ENCODE assay signal across 7 cellular contexts in genomic region chr12:110743571-110744093, GRCh38. TPM values are rescaled to one million over a fixed set of nuclear protein-coding genes. Genes with fewer than 3 reads are reported as not detected.
A peak's percentile ranks its signal among the peaks of the same experiment; 100 is the strongest.
DNase-seq lines count a peak whose midpoint lies in the region; ATAC-seq and TF ChIP-seq lines count a peak whose summit lies in the region.

No MANE protein-coding gene starts in this region.

- TSS peak; percentile 77 for BruUV-seq in PC-9 (replicated peaks; lab: Mats Ljungman, UMichigan)

- H3K4me1 ChIP-seq in H9 (ENCODE audit: insufficient read depth, low read length) (peaks cover 2% of the 10 kb centered on the region; the same call in 1 of the 2 replicates), PC-9 (replicated peaks; ENCODE audit: insufficient read depth) (peaks cover 42% of the 10 kb centered on the region), upper lobe of right lung (peaks cover 34% of the 10 kb centered on the region)

- H3K9ac ChIP-seq in H9 (ENCODE audit: extremely low read depth, insufficient read length, low read length), result peak overlapping the region; percentile 69

- H3T11ph ChIP-seq in H9 (ENCODE audit: low read length), result no peak overlapping the region

- H3K23me2 ChIP-seq in H9 (ENCODE audit: insufficient read length, low read depth, low read length, poor library complexity, severe bottlenecking), result peaks cover 21% of the 10 kb centered on the region

- peaks cover 8% of the 10 kb centered on the region; the same call in 1 of the 2 replicates for H3K36me3 ChIP-seq in PC-9 (ENCODE audit: low read depth)
- H3K36me3 ChIP-seq in upper lobe of right lung, result no peaks in the 10 kb centered on the region

- H3F3A ChIP-seq in PC-9 (ENCODE audit: insufficient read depth, low read depth), result peaks cover 15% of the 10 kb centered on the region; the same call in 1 of the 2 replicates

- no peak overlapping the region for H2BK12ac ChIP-seq in H9 (ENCODE audit: insufficient read length, low read depth, low read length)

- H3K14ac ChIP-seq in H9 (ENCODE audit: insufficient read depth, low read length), result peak overlapping the region; percentile 76

- peak overlapping the region; percentile 11 for H3K18ac ChIP-seq in H9 (ENCODE audit: insufficient read length, low read depth, low read length)

- H3K4me3 Mint-ChIP-seq in H9, result peak overlapping the region; percentile 97 to 98

- H3K4me2 ChIP-seq in H9 (ENCODE audit: insufficient read depth, insufficient read length, low read length) (peak overlapping the region; percentile 63), PC-9 (peak overlapping the region; percentile 85)

- H2BK15ac ChIP-seq in H9 (ENCODE audit: low read depth, low read length), result no peak overlapping the region

- ATAC-seq in upper lobe of right lung, result peak; percentile 11
- ATAC-seq in HG03097 (IDR thresholded peaks at IDR 0.05; ENCODE audit: low FRiP score, unreplicated experiment), result no peak

- H2BK20ac ChIP-seq in H9 (ENCODE audit: low read depth, low read length, poor library complexity, severe bottlenecking), result no peak overlapping the region

- H3K36me3 Mint-ChIP-seq in H9 (ENCODE audit: insufficient read depth in 1 of 3, low read depth in 3 of 3), result peaks cover 12 to 24% (median 23%) of the 10 kb centered on the region in 3 experiments; a peak in 6 of 7 replicates

- no peak overlapping the region for H4K8ac ChIP-seq in H9 (replicated peaks; ENCODE audit: insufficient read length, low read depth, low read length)

- H3K27ac Mint-ChIP-seq in H9, result peak overlapping the region in 2 of 3 experiments; percentile 93 to 99; a peak in 6 of 7 replicates

- H3K79me1 ChIP-seq in H9 (ENCODE audit: insufficient read depth, low read depth, low read length, poor library complexity, severe bottlenecking), result no peaks in the 10 kb centered on the region

- CTCF ChIA-PET in PC-9 (lab: Charles Lee), result interaction anchor here (0.6 kb wide), 1 partner anchor 12 kb away, joined by 8 read pairs; no protein-coding TSS in a partner anchor

- no peaks in the 10 kb centered on the region for H3K9me2 ChIP-seq in PC-9 (ENCODE audit: insufficient read depth)

- H2AK5ac ChIP-seq in H9 (ENCODE audit: insufficient read length, low read length), result no peak overlapping the region

- no peak overlapping the region for H3K56ac ChIP-seq in H9 (ENCODE audit: insufficient read length, low read depth, low read length)

- intact Hi-C loops in PC-9 (cut with micrococcal nuclease; ENCODE audit: unreplicated experiment) (loop anchor here (1.0 kb wide), 1 partner anchor 83 kb away; no protein-coding TSS in a partner anchor), upper lobe of right lung (cut with DNase I) (no loop called here)

- H3K4me1 Mint-ChIP-seq in H9, result peaks cover 32 to 37% of the 10 kb centered on the region in 2 experiments

- POLR2A ChIA-PET in PC-9 (lab: Charles Lee; ENCODE audit: unreplicated experiment), result no interaction called here

- H3K27me3 ChIP-seq in H9 (ENCODE audit: insufficient read depth, low read length) (no peaks in the 10 kb centered on the region), PC-9 (ENCODE audit: insufficient read depth, low read depth) (no peaks in the 10 kb centered on the region), upper lobe of right lung (no peaks in the 10 kb centered on the region)

- no peaks in the 10 kb centered on the region for H3K9me3 ChIP-seq in H9 (ENCODE audit: control insufficient read depth, low read depth, low read length)
- H3K9me3 ChIP-seq in PC-9 (ENCODE audit: insufficient read depth, low read depth), result no peaks in the 10 kb centered on the region
- no peaks in the 10 kb centered on the region for H3K9me3 ChIP-seq in upper lobe of right lung

- no peak overlapping the region for H2BK5ac ChIP-seq in H9 (ENCODE audit: insufficient read length, low read length)

- peaks cover 0 to 2% of the 10 kb centered on the region in 2 experiments; a peak in 1 of 5 replicates for H3K9me3 Mint-ChIP-seq in H9

- H4K20me1 ChIP-seq in H9 (ENCODE audit: control insufficient read depth, insufficient read depth, insufficient read length) (no peaks in the 10 kb centered on the region), PC-9 (ENCODE audit: insufficient read depth) (peaks cover 33% of the 10 kb centered on the region)

- TF ChIP-seq CTCF in H9 (conservative IDR thresholded peaks at IDR 0.05) (no peak), PC-9 (conservative IDR thresholded peaks at IDR 0.05) (no peak), upper lobe of right lung (IDR thresholded peaks at IDR 0.05) (no peak)

- no peak overlapping the region for H2BK120ac ChIP-seq in H9 (ENCODE audit: low read depth, low read length, poor library complexity, severe bottlenecking)

- no CpG with 5 or more reads among the region's 26 CpGs for WGBS in H9 (ENCODE audit: extremely low coverage, insufficient read length, low lambda C conversion rate)

- no peak overlapping the region for H4K5ac ChIP-seq in H9 (ENCODE audit: insufficient read length, low read depth, low read length)

- DNase-seq in H9 (peak; percentile 41), PC-9 (no peak), ecto neural progenitor cell (ENCODE audit: low spot score) (peak; percentile 66), middle frontal gyrus (ENCODE audit: extremely low spot score, low spot score) (peak; percentile 5), upper lobe of right lung (peak; percentile 85), AML-193 (lab: John Stamatoyannopoulos, UW) (no peak)

- H3K27me3 Mint-ChIP-seq in H9 (ENCODE audit: low read depth), result no peaks in the 10 kb centered on the region

- H3K27ac ChIP-seq in H9 (ENCODE audit: insufficient read length, low read depth, low read length), result no peak overlapping the region
- no peak overlapping the region for H3K27ac ChIP-seq in PC-9
- peak overlapping the region; percentile 83 for H3K27ac ChIP-seq in upper lobe of right lung

- no peak overlapping the region for H3K23ac ChIP-seq in H9 (ENCODE audit: insufficient read length, low read depth, low read length)

- H3K79me2 ChIP-seq in H9 (ENCODE audit: insufficient read depth, low read length), result peaks cover 34% of the 10 kb centered on the region
- peaks cover 44% of the 10 kb centered on the region for H3K79me2 ChIP-seq in PC-9 (ENCODE audit: low read depth)

- no peak overlapping the region for H3K4ac ChIP-seq in H9 (ENCODE audit: low read depth, low read length)

- H2AFZ ChIP-seq in H9 (ENCODE audit: low read length), result no peak overlapping the region
- peak overlapping the region; percentile 98 for H2AFZ ChIP-seq in PC-9

- H3K4me3 ChIP-seq in PC-9 (peak overlapping the region; percentile 66), upper lobe of right lung (peak overlapping the region; percentile 97)

- no peak overlapping the region for H4K91ac ChIP-seq in H9 (ENCODE audit: insufficient read length, low read depth, low read length)

RNA-seq across cellular contexts. Expression of gene PPP1CC, which starts 0.9 kb away (rescaled TPM):
- total RNA-seq in H9 (2021), result 286 and 290 TPM in 2 replicates
- 149 and 170 TPM in 2 replicates for total RNA-seq in PC-9 (2021)
- 90.6 TPM for total RNA-seq in upper lobe of right lung

RNA-seq across cellular contexts. Expression of gene HVCN1, which starts 54.7 kb away (rescaled TPM):
- total RNA-seq in H9 (2021), result 5.2 and 5.5 TPM in 2 replicates
- 3.4 and 3.6 TPM in 2 replicates for total RNA-seq in PC-9 (2021)
- total RNA-seq in upper lobe of right lung, result 21.3 TPM

Comparison
In these comparisons a context has a peak if more than half of its experiments do, and no peak if none do; other contexts are left out.
1. DNase-seq: peak in H9 (single experiment), ecto neural progenitor cell (single experiment), middle frontal gyrus (single experiment) and upper lobe of right lung (single experiment); none in PC-9 (0 of 2) and AML-193 (0 of 2).